15 cellular contexts compared by ENCODE assay signal in the genomic region with DNA sequence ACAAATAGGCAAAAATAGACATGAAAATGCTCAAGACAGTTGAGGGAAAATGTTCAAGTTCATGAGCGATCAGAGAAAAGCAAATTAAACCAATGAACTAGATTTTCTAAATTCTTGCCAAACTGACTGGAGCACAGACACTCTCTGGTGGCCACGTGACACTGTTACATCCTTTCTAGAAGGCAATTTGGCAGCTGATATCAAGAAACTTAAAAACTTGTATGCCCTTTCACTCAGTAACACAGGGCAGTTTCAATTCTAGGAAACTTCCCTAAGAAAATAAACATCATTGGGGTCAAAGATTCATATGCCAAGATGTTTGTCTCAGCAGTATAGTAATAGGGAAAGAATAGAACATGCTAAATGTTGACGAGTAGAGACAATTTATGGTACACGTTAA. TPM values are rescaled to one million over a fixed set of nuclear protein-coding genes. Genes with fewer than 3 reads are reported as not detected.
DNase-seq lines count a peak whose midpoint lies in the region; ATAC-seq, FAIRE-seq and TF ChIP-seq lines count a peak whose summit lies in the region.
"Had no signal": no experiment of that assay in that cellular context is flagged by ENCODE, and none has a peak within 500 bp of the region (broad histone marks: within the 10 kb centered on the region; RNA-seq: fewer than 3 reads in every experiment).

No MANE protein-coding gene starts in this region.

- peak; percentile 51 for TF ChIP-seq RAD21 in Ishikawa (IDR thresholded peaks at IDR 0.05; ENCODE audit: low read depth)

- peaks cover 13% of the 10 kb centered on the region for H3K9me3 Mint-ChIP-seq in chondrocyte (ENCODE audit: low read depth)

- peaks cover 13% of the 10 kb centered on the region for H3K4me1 Mint-ChIP-seq in chondrocyte (ENCODE audit: low read depth)

- POLR2A ChIA-PET in AG04449 (lab: Yijun Ruan, JAX) = no interaction called here

- peaks cover 0 to 6% of the 10 kb centered on the region in 2 donors for H3K9me3 ChIP-seq in lung (ENCODE audit: control insufficient read depth in 2 of 2, insufficient read depth in 1 of 2, low read length in 1 of 2)
- H3K9me3 ChIP-seq: neutrophil had no signal

- DNase-seq in AG04449 (ENCODE audit: low read depth, low spot score) (no peak), chondrocyte (ENCODE audit: low spot score) (no peak), lung (ENCODE audit: low spot score) (no peak), RCC 7860 (ENCODE audit: low spot score) (no peak), A172 (ENCODE audit: low spot score) (no peak), NCI-H1436 (lab: John Stamatoyannopoulos, UW) (no peak)
- DNase-seq: activated CD8-positive, alpha-beta T cell treated with anti-CD3 and anti-CD28 coated beads, Interleukin-2, amount 10 ng/mL, durations not matched to agents 7 days and 5 days; effector memory CD8-positive, alpha-beta T cell; NCI-H774; stimulated activated CD4-positive, alpha-beta T cell treated with anti-CD3 and anti-CD28 coated beads, Interleukin-4, amount 100 ng/mL, for 4 hours; T-helper 1 cell had no signal

- H3K36me3 ChIP-seq in lung (ENCODE audit: control insufficient read depth in 2 of 2, insufficient read depth in 2 of 2, low read length in 2 of 2) = no peaks in the 10 kb centered on the region

- no peak overlapping the region for H3K4me3 Mint-ChIP-seq in chondrocyte (ENCODE audit: unreplicated experiment)
- H3K4me3 Mint-ChIP-seq: activated CD8-positive, alpha-beta T cell treated with anti-CD3 and anti-CD28 coated beads, Interleukin-2, amount 10 ng/mL, durations not matched to agents 7 days and 5 days; effector memory CD8-positive, alpha-beta T cell had no signal

- H3K27me3 Mint-ChIP-seq in chondrocyte (ENCODE audit: low read depth) = no peaks in the 10 kb centered on the region

- no peak for FAIRE-seq in RCC 7860 (lab: Jason Lieb, UNC)

- H3K4me3 ChIP-seq in AG04449 (ENCODE audit: low read depth, low read length) (no peak overlapping the region), lung (no peak overlapping the region)

- H3K4me1 ChIP-seq in lung (ENCODE audit: control insufficient read depth in 2 of 2, insufficient read depth in 2 of 2, low read length in 2 of 2) = peaks cover 0 to 4% of the 10 kb centered on the region in 2 donors

- H3K36me3 Mint-ChIP-seq in chondrocyte (ENCODE audit: low read depth) = no peaks in the 10 kb centered on the region

- no peak overlapping the region for H3K27ac ChIP-seq in lung (ENCODE audit: low read depth in 1 of 2, low read length in 1 of 2)
- H3K27ac ChIP-seq: neutrophil had no signal

- TF ChIP-seq POLR2A in GM18505 (IDR thresholded peaks at IDR 0.05; ENCODE audit: borderline replicate concordance, extremely low read depth, insufficient read depth, insufficient read length) = no peak

- CTCF ChIA-PET in AG04449 (lab: Yijun Ruan, JAX) = interaction anchor here (0.6 to 5.0 kb wide), 12 partner anchors 10 to 581 kb away, joined by 3 to 44 read pairs (median 4); no protein-coding TSS in a partner anchor

- no peaks in the 10 kb centered on the region for H3K27me3 ChIP-seq in lung (ENCODE audit: control insufficient read depth, insufficient read depth)
- H3K27me3 ChIP-seq: neutrophil had no signal

- ATAC-seq in lung (ENCODE audit: insufficient read depth, low FRiP score) = peak; percentile 19
- no peak for ATAC-seq in GM18505 (IDR thresholded peaks at IDR 0.05; ENCODE audit: unreplicated experiment)
- ATAC-seq: activated CD8-positive, alpha-beta T cell treated with anti-CD3 and anti-CD28 coated beads, Interleukin-2, amount 10 ng/mL, durations not matched to agents 7 days and 5 days; activated naive CD4-positive, alpha-beta T cell treated with anti-CD3 and anti-CD28 coated beads, Interleukin-2, amount 50 U/mL, for 72 hours; effector memory CD8-positive, alpha-beta T cell had no signal

- TF ChIP-seq EP300 in Ishikawa (IDR thresholded peaks at IDR 0.05; ENCODE audit: borderline replicate concordance) = no peak

- TF ChIP-seq CTCF in AG04449 (IDR thresholded peaks at IDR 0.05; ENCODE audit: insufficient read depth, low read length, missing control alignments) (peak; percentile 54), chondrocyte (IDR thresholded peaks at IDR 0.05) (peak; percentile 72), lung (IDR thresholded peaks at IDR 0.05; ENCODE audit: control extremely low read depth, extremely low read depth) (no peak)

- no peak overlapping the region for H3K27ac Mint-ChIP-seq in chondrocyte (ENCODE audit: unreplicated experiment)
- H3K27ac Mint-ChIP-seq: activated CD8-positive, alpha-beta T cell treated with anti-CD3 and anti-CD28 coated beads, Interleukin-2, amount 10 ng/mL, durations not matched to agents 7 days and 5 days; effector memory CD8-positive, alpha-beta T cell had no signal

- 37 to 49% methylated on average over 4 of the region's 4 CpGs for WGBS in lung, 2 donors

TF ChIP-seq in Ishikawa, 13 proteins besides CTCF, POLR2A, EP300 and RAD21:
- TF ChIP-seq NFIC (IDR thresholded peaks at IDR 0.05) (no peak), TAF1 (IDR thresholded peaks at IDR 0.05; ENCODE audit: low read depth) (no peak), ZBTB7A (IDR thresholded peaks at IDR 0.05; ENCODE audit: low read depth) (no peak), TEAD4 (IDR thresholded peaks at IDR 0.05) (no peak), CREB1 (IDR thresholded peaks at IDR 0.05; ENCODE audit: low read depth) (no peak), TCF12 (IDR thresholded peaks at IDR 0.05; ENCODE audit: low read depth) (no peak), YY1 (IDR thresholded peaks at IDR 0.05; ENCODE audit: low read depth) (no peak), EGR1 (IDR thresholded peaks at IDR 0.05) (no peak), FOXM1 (IDR thresholded peaks at IDR 0.05; ENCODE audit: borderline replicate concordance, low read depth) (no peak), CEBPB (IDR thresholded peaks at IDR 0.05) (no peak)
- TF ChIP-seq, protein P1, sequence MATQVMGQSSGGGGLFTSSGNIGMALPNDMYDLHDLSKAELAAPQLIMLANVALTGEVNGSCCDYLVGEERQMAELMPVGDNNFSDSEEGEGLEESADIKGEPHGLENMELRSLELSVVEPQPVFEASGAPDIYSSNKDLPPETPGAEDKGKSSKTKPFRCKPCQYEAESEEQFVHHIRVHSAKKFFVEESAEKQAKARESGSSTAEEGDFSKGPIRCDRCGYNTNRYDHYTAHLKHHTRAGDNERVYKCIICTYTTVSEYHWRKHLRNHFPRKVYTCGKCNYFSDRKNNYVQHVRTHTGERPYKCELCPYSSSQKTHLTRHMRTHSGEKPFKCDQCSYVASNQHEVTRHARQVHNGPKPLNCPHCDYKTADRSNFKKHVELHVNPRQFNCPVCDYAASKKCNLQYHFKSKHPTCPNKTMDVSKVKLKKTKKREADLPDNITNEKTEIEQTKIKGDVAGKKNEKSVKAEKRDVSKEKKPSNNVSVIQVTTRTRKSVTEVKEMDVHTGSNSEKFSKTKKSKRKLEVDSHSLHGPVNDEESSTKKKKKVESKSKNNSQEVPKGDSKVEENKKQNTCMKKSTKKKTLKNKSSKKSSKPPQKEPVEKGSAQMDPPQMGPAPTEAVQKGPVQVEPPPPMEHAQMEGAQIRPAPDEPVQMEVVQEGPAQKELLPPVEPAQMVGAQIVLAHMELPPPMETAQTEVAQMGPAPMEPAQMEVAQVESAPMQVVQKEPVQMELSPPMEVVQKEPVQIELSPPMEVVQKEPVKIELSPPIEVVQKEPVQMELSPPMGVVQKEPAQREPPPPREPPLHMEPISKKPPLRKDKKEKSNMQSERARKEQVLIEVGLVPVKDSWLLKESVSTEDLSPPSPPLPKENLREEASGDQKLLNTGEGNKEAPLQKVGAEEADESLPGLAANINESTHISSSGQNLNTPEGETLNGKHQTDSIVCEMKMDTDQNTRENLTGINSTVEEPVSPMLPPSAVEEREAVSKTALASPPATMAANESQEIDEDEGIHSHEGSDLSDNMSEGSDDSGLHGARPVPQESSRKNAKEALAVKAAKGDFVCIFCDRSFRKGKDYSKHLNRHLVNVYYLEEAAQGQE (IDR thresholded peaks at IDR 0.05; ENCODE audit: low read depth) = no peak
- TF ChIP-seq, protein P2, sequence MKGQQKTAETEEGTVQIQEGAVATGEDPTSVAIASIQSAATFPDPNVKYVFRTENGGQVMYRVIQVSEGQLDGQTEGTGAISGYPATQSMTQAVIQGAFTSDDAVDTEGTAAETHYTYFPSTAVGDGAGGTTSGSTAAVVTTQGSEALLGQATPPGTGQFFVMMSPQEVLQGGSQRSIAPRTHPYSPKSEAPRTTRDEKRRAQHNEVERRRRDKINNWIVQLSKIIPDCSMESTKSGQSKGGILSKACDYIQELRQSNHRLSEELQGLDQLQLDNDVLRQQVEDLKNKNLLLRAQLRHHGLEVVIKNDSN (IDR thresholded peaks at IDR 0.05) = no peak
- TF ChIP-seq, protein P3, sequence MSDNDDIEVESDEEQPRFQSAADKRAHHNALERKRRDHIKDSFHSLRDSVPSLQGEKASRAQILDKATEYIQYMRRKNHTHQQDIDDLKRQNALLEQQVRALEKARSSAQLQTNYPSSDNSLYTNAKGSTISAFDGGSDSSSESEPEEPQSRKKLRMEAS (IDR thresholded peaks at IDR 0.05) = no peak
TF ChIP-seq in Ishikawa: peak in this region for 0.

RNA-seq across cellular contexts. Expression of a gene that starts 52.2 kb away (rescaled TPM):
- total RNA-seq in chondrocyte (12.3 to 17.4 TPM (median 12.7 TPM) in 3 replicates), lung (10 to 100 TPM; 30.5 to 31.2 TPM)
- polyA plus RNA-seq in lung = 10 to 100 TPM; 18.3 to 31.4 TPM
- total RNA-seq in A172 (2014; rRNA removed; shearing (Covaris generic)) = 21.8 and 32.1 TPM in 2 replicates
